Comparison of ENCODE assay signal across 8 cellular contexts in the genomic region with DNA sequence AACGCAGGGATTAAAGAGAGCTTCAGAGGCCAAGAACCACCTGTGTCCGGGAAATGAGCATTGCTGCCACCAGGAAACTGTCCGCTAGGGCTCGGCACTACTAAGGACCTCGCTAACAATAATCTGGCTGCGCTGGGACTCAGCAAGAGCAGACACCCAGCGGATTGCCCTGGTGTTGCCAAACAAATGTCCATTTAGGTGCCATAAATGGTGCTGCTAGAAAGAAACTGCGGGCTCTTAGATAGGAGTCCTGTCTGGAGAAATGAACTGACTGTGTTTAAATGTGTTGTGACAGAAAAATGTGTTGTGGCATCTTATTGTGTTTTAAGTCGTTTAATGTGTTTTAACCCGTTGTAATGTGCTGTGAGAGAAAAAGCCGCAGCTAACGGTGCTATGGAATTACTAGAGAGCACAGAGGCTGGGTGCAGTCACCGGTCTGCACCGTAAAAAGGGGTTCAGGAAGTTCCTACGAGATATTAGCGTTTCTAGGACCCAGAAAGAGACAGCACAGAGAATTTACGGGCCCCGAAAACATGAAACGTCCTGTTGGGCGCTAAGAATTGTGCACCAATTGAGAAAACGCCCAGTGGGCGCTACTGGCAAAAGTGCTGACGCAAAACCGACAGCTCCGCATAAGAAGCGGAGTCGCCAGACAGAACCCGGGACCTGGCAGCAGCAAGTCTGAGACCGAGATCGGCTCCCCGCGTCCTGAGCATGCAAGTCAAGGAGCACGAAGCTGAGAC.
DNase-seq lines count a peak whose midpoint lies in the region; ATAC-seq and TF ChIP-seq lines count a peak whose summit lies in the region.

No MANE protein-coding gene starts in this region.

- H3K9ac ChIP-seq in parathyroid adenoma, result no peak overlapping the region

- no peaks in the 10 kb centered on the region for H3K79me2 ChIP-seq in parathyroid adenoma

- H3K4me1 ChIP-seq in esophagus muscularis mucosa, result peaks cover 28 to 43% (median 40%) of the 10 kb centered on the region in 4 donors
- H3K4me1 ChIP-seq in parathyroid adenoma, result no peaks in the 10 kb centered on the region

- DNase-seq in NOMO-1 (lab: John Stamatoyannopoulos, UW; ENCODE audit: unreplicated experiment in 2 of 2) (peak; percentile 88 to 96), activated T-cell treated with anti-CD3 and anti-CD28 coated beads for 1 hour (ENCODE audit: low read depth) (peak; percentile 37), esophagus muscularis mucosa (ENCODE audit: extremely low spot score) (no peak), NCI-H1092 (lab: John Stamatoyannopoulos, UW) (no peak), chondrocyte (ENCODE audit: low spot score) (no peak)

- peaks cover 22% of the 10 kb centered on the region for H3K4me1 Mint-ChIP-seq in chondrocyte (ENCODE audit: low read depth)

- 5% methylated on average over 33 of the region's 33 CpGs for WGBS in esophagus muscularis mucosa

- peaks cover 2% of the 10 kb centered on the region for H3K36me3 Mint-ChIP-seq in chondrocyte (ENCODE audit: low read depth)

- intact Hi-C loops in esophagus muscularis mucosa (cut with DNase I), result loop anchor here (10.0 kb wide), 1 partner anchor 85 kb away; no protein-coding TSS in a partner anchor

- H3K4me3 Mint-ChIP-seq in chondrocyte (ENCODE audit: unreplicated experiment), result no peak overlapping the region

- H3K27ac Mint-ChIP-seq in chondrocyte (ENCODE audit: unreplicated experiment), result no peak overlapping the region

- TF ChIP-seq EP300 in esophagus muscularis mucosa (IDR thresholded peaks at IDR 0.05), result no peak

- H3K9me3 Mint-ChIP-seq in chondrocyte (ENCODE audit: low read depth), result peaks cover 11% of the 10 kb centered on the region

- H3K9me3 ChIP-seq in esophagus muscularis mucosa, result peaks cover 0 to 10% (median 0%) of the 10 kb centered on the region in 4 donors
- no peaks in the 10 kb centered on the region for H3K9me3 ChIP-seq in parathyroid adenoma (ENCODE audit: control insufficient read depth, low read length)

- H3K4me3 ChIP-seq in esophagus muscularis mucosa (peak overlapping the region; percentile 41 to 56 (median 52)), parathyroid adenoma (ENCODE audit: low read depth, low read length) (no peak overlapping the region)

- H3K27ac ChIP-seq in esophagus muscularis mucosa (replicated peaks in 1 of 4) (peak overlapping the region; percentile 74 to 89 (median 83)), parathyroid adenoma (peak overlapping the region; percentile 33)

- H3K4me2 ChIP-seq in parathyroid adenoma (ENCODE audit: low read length), result no peak overlapping the region

- peak overlapping the region; percentile 13 for H2AFZ ChIP-seq in parathyroid adenoma

- H3K27me3 ChIP-seq in esophagus muscularis mucosa (peaks cover 0 to 100% (median 64%) of the 10 kb centered on the region in 4 donors), parathyroid adenoma (ENCODE audit: control insufficient read depth, insufficient read depth, low read length) (peaks cover 8% of the 10 kb centered on the region)

- H3K27me3 Mint-ChIP-seq in chondrocyte (ENCODE audit: low read depth), result no peaks in the 10 kb centered on the region

- ATAC-seq in GM18508 (IDR thresholded peaks at IDR 0.05; ENCODE audit: insufficient read depth, unreplicated experiment), result peak; percentile 54
- ATAC-seq in HG02840 (IDR thresholded peaks at IDR 0.05; ENCODE audit: low FRiP score, unreplicated experiment), result peak; percentile 54

- no peak for TF ChIP-seq POLR2A in esophagus muscularis mucosa (IDR thresholded peaks at IDR 0.05; ENCODE audit: low read depth)

- TF ChIP-seq CTCF in esophagus muscularis mucosa (IDR thresholded peaks at IDR 0.05), result peak in 1 of 3 experiments; percentile 38
- no peak for TF ChIP-seq CTCF in parathyroid adenoma (IDR thresholded peaks at IDR 0.05)
- no peak for TF ChIP-seq CTCF in chondrocyte (IDR thresholded peaks at IDR 0.05)

- no peaks in the 10 kb centered on the region for H3K36me3 ChIP-seq in esophagus muscularis mucosa
- no peaks in the 10 kb centered on the region for H3K36me3 ChIP-seq in parathyroid adenoma (ENCODE audit: control insufficient read depth, insufficient read depth, low read length)

Comparison
In these comparisons a context has a peak if more than half of its experiments do, and no peak if none do; other contexts are left out.
1. DNase-seq: peak in NOMO-1 (2 of 2) and activated T-cell treated with anti-CD3 and anti-CD28 coated beads for 1 hour (single experiment); none in esophagus muscularis mucosa (single experiment), NCI-H1092 (single experiment) and chondrocyte (single experiment).